ENCODE assay signal across 1 cellular context in the genomic region with DNA sequence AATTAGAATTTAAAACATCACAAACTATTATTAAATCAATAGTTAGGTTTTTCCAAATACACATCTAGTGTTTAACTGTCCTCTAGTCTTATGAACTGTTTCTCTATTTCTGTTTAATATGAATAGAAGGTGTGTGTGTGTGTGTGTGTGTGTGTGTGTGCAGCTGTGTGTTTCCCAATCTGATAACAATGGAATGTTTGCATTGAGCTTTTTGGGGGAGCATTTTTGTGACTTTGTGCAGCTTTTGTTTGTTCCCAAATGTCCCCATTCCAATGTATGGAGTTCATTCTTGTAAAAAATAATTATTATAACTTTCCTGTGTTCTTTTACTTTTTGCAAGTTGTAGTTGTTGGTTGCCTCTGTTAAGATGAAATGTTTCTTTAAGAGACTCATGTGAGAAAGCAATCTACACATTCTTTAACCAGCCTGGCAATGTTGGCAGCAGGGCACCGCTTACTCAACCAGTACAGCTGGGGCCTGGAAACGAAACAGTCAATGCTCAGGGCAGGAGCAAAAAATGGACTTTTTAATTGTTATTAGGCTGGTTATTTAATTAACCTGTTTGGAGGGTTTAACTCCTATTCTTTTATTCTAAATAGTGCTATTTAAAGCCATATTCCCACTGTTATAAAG.
TF ChIP-seq lines count a peak whose summit lies in the region.

No MANE protein-coding gene starts in this region.

TF ChIP-seq in WTC11, 78 proteins besides CTCF, POLR2A, EP300 and RAD21 (continued from another document):
- TF ChIP-seq, protein P1, sequence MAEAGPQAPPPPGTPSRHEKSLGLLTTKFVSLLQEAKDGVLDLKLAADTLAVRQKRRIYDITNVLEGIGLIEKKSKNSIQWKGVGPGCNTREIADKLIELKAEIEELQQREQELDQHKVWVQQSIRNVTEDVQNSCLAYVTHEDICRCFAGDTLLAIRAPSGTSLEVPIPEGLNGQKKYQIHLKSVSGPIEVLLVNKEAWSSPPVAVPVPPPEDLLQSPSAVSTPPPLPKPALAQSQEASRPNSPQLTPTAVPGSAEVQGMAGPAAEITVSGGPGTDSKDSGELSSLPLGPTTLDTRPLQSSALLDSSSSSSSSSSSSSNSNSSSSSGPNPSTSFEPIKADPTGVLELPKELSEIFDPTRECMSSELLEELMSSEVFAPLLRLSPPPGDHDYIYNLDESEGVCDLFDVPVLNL (CRISPR knock-in tag; IDR thresholded peaks at IDR 0.05; ENCODE audit: borderline replicate concordance, low read depth), result no peak
- TF ChIP-seq TEAD4 (CRISPR knock-in tag; IDR thresholded peaks at IDR 0.05) (no peak), RORB (CRISPR knock-in tag; IDR thresholded peaks at IDR 0.05) (no peak)
TF ChIP-seq in WTC11: peak in this region for 0.
